In genomic region chr4:38310446-38311043, GRCh38 we compare ENCODE assay signal across 8 cellular contexts.
DNase-seq lines count a peak whose midpoint lies in the region; ATAC-seq and TF ChIP-seq lines count a peak whose summit lies in the region.

No MANE protein-coding gene starts in this region.

- TF ChIP-seq CTCF in tibial nerve (IDR thresholded peaks at IDR 0.05): no peak

- H3K4me1 ChIP-seq in tibial nerve: peaks cover 0 to 22% (median 4%) of the 10 kb centered on the region in 4 donors

- TF ChIP-seq POLR2A in tibial nerve (IDR thresholded peaks at IDR 0.05): no peak

- H3K4me3 ChIP-seq in tibial nerve: no peak overlapping the region

- peaks cover 0 to 9% (median 0%) of the 10 kb centered on the region in 4 donors for H3K9me3 ChIP-seq in tibial nerve

- DNase-seq in T-helper 2 cell (peak in 4 of 5 experiments; percentile 48 to 99 (median 69)), NCI-H2029 treated with DMSO at 0.1 percent for 48 hours (lab: John Stamatoyannopoulos, UW) (no peak), tibial nerve (ENCODE audit: low spot score in 2 of 2) (no peak), GF-D8 (lab: John Stamatoyannopoulos, UW) (no peak)
- DNase-seq in central memory CD4-positive, alpha-beta T cell: peak; percentile 89
- DNase-seq in stimulated activated CD8-positive, alpha-beta memory T cell treated with anti-CD3 and anti-CD28 coated beads, Interleukin-2, amount 100 ng/mL, for 48 hours (ENCODE audit: low read depth in 2 of 2): peak; percentile 24 to 35

- ATAC-seq in GM18499 (IDR thresholded peaks at IDR 0.05; ENCODE audit: insufficient read depth, unreplicated experiment) (peak; percentile 87), HG02759 (IDR thresholded peaks at IDR 0.05; ENCODE audit: unreplicated experiment) (peak; percentile 90)

- H3K27ac ChIP-seq in tibial nerve: no peak overlapping the region

- no peaks in the 10 kb centered on the region for H3K36me3 ChIP-seq in tibial nerve

- no peaks in the 10 kb centered on the region for H3K27me3 ChIP-seq in tibial nerve

- WGBS in tibial nerve, 2 donors: 62 to 71% methylated on average over 4 of the region's 4 CpGs

- no peak for TF ChIP-seq EP300 in tibial nerve (IDR thresholded peaks at IDR 0.05)

Comparison
In these comparisons a context has a peak if more than half of its experiments do, and no peak if none do; other contexts are left out.
1. DNase-seq: peak in T-helper 2 cell (4 of 5), central memory CD4-positive, alpha-beta T cell (single experiment) and stimulated activated CD8-positive, alpha-beta memory T cell treated with anti-CD3 and anti-CD28 coated beads, Interleukin-2, amount 100 ng/mL, for 48 hours (2 of 2); none in NCI-H2029 treated with DMSO at 0.1 percent for 48 hours (single experiment), tibial nerve (0 of 2) and GF-D8 (single experiment).